In genomic region chr6:138031417-138031816, GRCh38 we compare ENCODE assay signal across 11 cellular contexts.
"Had no signal": no experiment of that assay in that cellular context is flagged by ENCODE, and none has a peak within 500 bp of the region (broad histone marks: within the 10 kb centered on the region; RNA-seq: fewer than 3 reads in every experiment).

No MANE protein-coding gene starts in this region.

- H3K27me3 ChIP-seq: adrenal gland, body of pancreas, gastrocnemius medialis, testis had no signal

- H3K4me1 ChIP-seq: adrenal gland, body of pancreas, gastrocnemius medialis, testis had no signal

- H3K27ac ChIP-seq: adrenal gland, body of pancreas, gastrocnemius medialis, testis had no signal

- ATAC-seq: body of pancreas; gastrocnemius medialis; stimulated activated naive CD8-positive, alpha-beta T cell treated with anti-CD3 and anti-CD28 coated beads, Interleukin-15, Interleukin-2, amounts not matched to agents 100 U/mL and 50 U/mL, for 24 hours had no signal

- H3K9me3 ChIP-seq: adrenal gland, body of pancreas, gastrocnemius medialis, testis had no signal

- H3K36me3 ChIP-seq: adrenal gland, gastrocnemius medialis had no signal

- DNase-seq: activated naive CD4-positive, alpha-beta T cell treated with anti-CD3 and anti-CD28 coated beads, Interleukin-2, amount 50 U/mL, for 16 hours; activated T-cell treated with anti-CD3 and anti-CD28 coated beads, Interleukin-2, amount 50 U/mL, for 1 hour; adrenal gland; body of pancreas; endodermal cell; gastrocnemius medialis; nucleus accumbens; stimulated activated CD4-positive, alpha-beta T cell treated with anti-CD3 and anti-CD28 coated beads, Interleukin-4, amount 100 ng/mL, for 1 hour; stimulated activated CD8-positive, alpha-beta memory T cell treated with anti-CD3 and anti-CD28 coated beads, Interleukin-4, amount 100 ng/mL, for 48 hours; stimulated activated naive CD8-positive, alpha-beta T cell treated with anti-CD3 and anti-CD28 coated beads, Interleukin-15, Interleukin-2, amounts not matched to agents 100 U/mL and 50 U/mL, for 24 hours; testis had no signal

- H3K4me3 ChIP-seq: adrenal gland, body of pancreas, gastrocnemius medialis, testis had no signal
